ENCODE assay signal across 9 cellular contexts in the genomic region with DNA sequence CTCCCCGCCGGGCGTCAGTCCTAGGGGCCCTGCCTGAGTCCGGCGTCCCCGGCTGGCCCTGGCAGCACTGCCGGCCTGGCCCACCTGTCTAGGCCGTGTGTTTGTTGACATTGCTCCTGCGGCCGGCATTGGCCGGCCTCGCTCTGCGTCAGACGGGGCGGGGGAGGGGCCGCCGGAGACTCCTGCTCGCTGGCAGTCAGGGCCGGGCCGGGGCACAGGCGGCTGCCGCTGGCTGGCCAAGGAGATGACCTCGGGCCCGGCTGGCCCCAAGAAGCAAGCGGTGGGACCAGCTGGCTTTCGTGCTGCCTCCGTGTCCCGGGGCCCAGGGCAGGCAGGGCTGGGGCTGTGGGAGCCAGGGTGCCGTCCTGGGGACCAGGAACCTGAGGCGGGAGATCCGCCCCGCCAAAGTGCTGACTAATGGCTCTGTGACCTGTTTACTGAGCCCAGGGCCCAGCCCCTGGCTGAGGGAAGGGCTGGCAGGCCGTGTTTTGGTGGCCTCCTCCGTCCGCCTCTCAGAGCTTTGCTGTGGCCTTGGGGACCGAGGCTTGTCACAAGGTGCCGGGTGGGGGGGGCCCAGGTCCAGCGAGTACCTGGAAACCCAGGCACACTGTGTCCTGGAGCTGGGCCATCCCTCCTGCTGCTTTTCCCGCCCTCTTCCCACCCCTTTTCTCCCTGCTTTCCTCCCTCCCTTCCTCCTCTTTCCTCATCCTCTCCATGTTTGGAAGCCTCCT. TPM values are rescaled to one million over a fixed set of nuclear protein-coding genes. Genes with fewer than 3 reads are reported as not detected.
DNase-seq lines count a peak whose midpoint lies in the region; ATAC-seq, FAIRE-seq and TF ChIP-seq lines count a peak whose summit lies in the region.
"Had no signal": no experiment of that assay in that cellular context is flagged by ENCODE, and none has a peak within 500 bp of the region (broad histone marks: within the 10 kb centered on the region; RNA-seq: fewer than 3 reads in every experiment).

No MANE protein-coding gene starts in this region.

- H3K9me3 Mint-ChIP-seq in CD4-positive, CD25-positive, alpha-beta regulatory T cell: no peaks in the 10 kb centered on the region
- H3K9me3 Mint-ChIP-seq in nephron progenitor cell: no peaks in the 10 kb centered on the region

- peaks cover 0 to 31% (median 7%) of the 10 kb centered on the region in 4 donors for H3K4me1 Mint-ChIP-seq in CD4-positive, CD25-positive, alpha-beta regulatory T cell
- H3K4me1 Mint-ChIP-seq in nephron progenitor cell: peaks cover 29% of the 10 kb centered on the region

- no peaks in the 10 kb centered on the region for H3K36me3 ChIP-seq in CD4-positive, CD25-positive, alpha-beta regulatory T cell (ENCODE audit: control insufficient read depth, insufficient read depth, low read length)

- peak; percentile 45 to 46 for ATAC-seq in CD4-positive, CD25-positive, alpha-beta regulatory T cell (ENCODE audit: low read depth in 2 of 2)
- peak; percentile 63 for ATAC-seq in GM19455 (IDR thresholded peaks at IDR 0.05; ENCODE audit: unreplicated experiment)

- peak overlapping the region; percentile 60 for H3K27ac ChIP-seq in CD4-positive, CD25-positive, alpha-beta regulatory T cell (ENCODE audit: insufficient read depth, low read length, poor library complexity, severe bottlenecking)

- H3K27me3 ChIP-seq in CD4-positive, CD25-positive, alpha-beta regulatory T cell (ENCODE audit: control insufficient read depth, insufficient read depth, low read length): no peaks in the 10 kb centered on the region

- H3K27ac Mint-ChIP-seq in CD4-positive, CD25-positive, alpha-beta regulatory T cell: peak overlapping the region in 2 of 3 donors; percentile 62 to 81
- H3K27ac Mint-ChIP-seq in nephron progenitor cell: no peak overlapping the region

- no peaks in the 10 kb centered on the region for H3K9me3 ChIP-seq in CD4-positive, CD25-positive, alpha-beta regulatory T cell (ENCODE audit: control insufficient read depth in 2 of 2, low read length in 2 of 2)

- peak overlapping the region; percentile 88 to 94 (median 93) for H3K4me3 Mint-ChIP-seq in CD4-positive, CD25-positive, alpha-beta regulatory T cell
- H3K4me3 Mint-ChIP-seq in nephron progenitor cell: peak overlapping the region; percentile 88

- peak overlapping the region; percentile 26 for H3K4me3 ChIP-seq in CD4-positive, CD25-positive, alpha-beta regulatory T cell (ENCODE audit: low read depth, low read length)
- peak overlapping the region; percentile 73 for H3K4me3 ChIP-seq in fibroblast of villous mesenchyme (ENCODE audit: low read depth, low read length)

- H3K4me1 ChIP-seq in CD4-positive, CD25-positive, alpha-beta regulatory T cell (ENCODE audit: control insufficient read depth, insufficient read depth, low read length, poor library complexity, severe bottlenecking): peaks cover 18% of the 10 kb centered on the region

- DNase-seq in CD4-positive, CD25-positive, alpha-beta regulatory T cell: peak; percentile 57 to 82 (median 59)
- peak; percentile 89 for DNase-seq in HPDE6-E6E7 (ENCODE audit: extremely low spot score)
- DNase-seq in RCC 7860 (ENCODE audit: low spot score): peak; percentile 63
- peak; percentile 58 for DNase-seq in activated gamma-delta T cell (lab: John Stamatoyannopoulos, UW)
- DNase-seq in fibroblast of villous mesenchyme (ENCODE audit: low read depth): peak; percentile 93
- peak; percentile 87 for DNase-seq in nephron progenitor cell
- peak; percentile 68 for DNase-seq in stimulated activated naive CD4-positive, alpha-beta T cell treated with Interleukin-2 at 50 U/mL for 16 hours (lab: John Stamatoyannopoulos, UW)

- no peaks in the 10 kb centered on the region for H3K27me3 Mint-ChIP-seq in CD4-positive, CD25-positive, alpha-beta regulatory T cell
- peaks cover 2% of the 10 kb centered on the region for H3K27me3 Mint-ChIP-seq in nephron progenitor cell (ENCODE audit: low read depth, poor library complexity)

- peaks cover 3% of the 10 kb centered on the region for H3K36me3 Mint-ChIP-seq in CD4-positive, CD25-positive, alpha-beta regulatory T cell
- H3K36me3 Mint-ChIP-seq in nephron progenitor cell (ENCODE audit: low read depth): peaks cover 7% of the 10 kb centered on the region

- TF ChIP-seq CTCF in fibroblast of villous mesenchyme (IDR thresholded peaks at IDR 0.05; ENCODE audit: insufficient read depth, low read depth, low read length) (no peak), nephron progenitor cell (IDR thresholded peaks at IDR 0.05) (no peak)

- no peak for FAIRE-seq in RCC 7860 (lab: Jason Lieb, UNC)
- FAIRE-seq: TTC549 had no signal

RNA-seq across cellular contexts. Expression of gene ULK1, which starts 1.8 kb away (rescaled TPM):
- total RNA-seq in CD4-positive, CD25-positive, alpha-beta regulatory T cell: 90.0 TPM
- polyA plus RNA-seq in CD4-positive, CD25-positive, alpha-beta regulatory T cell: under 1 TPM; 0.20 to 0.48 (median 0.46) TPM
- 9.3 and 11.7 TPM in 2 replicates for total RNA-seq in fibroblast of villous mesenchyme

RNA-seq across cellular contexts. Expression of gene PUS1, which starts 32.8 kb away (rescaled TPM):
- 26.0 TPM for total RNA-seq in CD4-positive, CD25-positive, alpha-beta regulatory T cell
- polyA plus RNA-seq in CD4-positive, CD25-positive, alpha-beta regulatory T cell: 10 to 100 TPM; 14.0 to 18.6 (median 17.3) TPM
- 10.0 and 13.0 TPM in 2 replicates for total RNA-seq in fibroblast of villous mesenchyme

RNA-seq across cellular contexts. Expression of gene EP400, which starts 53.5 kb away (rescaled TPM):
- total RNA-seq in CD4-positive, CD25-positive, alpha-beta regulatory T cell: 77.9 TPM
- polyA plus RNA-seq in CD4-positive, CD25-positive, alpha-beta regulatory T cell: 1 to 10 TPM; 1.2 to 2.1 (median 1.6) TPM
- 13.0 and 13.2 TPM in 2 replicates for total RNA-seq in fibroblast of villous mesenchyme

Comparison
In these comparisons a context has a peak if more than half of its experiments do, and no peak if none do; other contexts are left out.
1. Peak in every context shown above with its lines: DNase-seq, ATAC-seq, H3K4me3 ChIP-seq and H3K27ac ChIP-seq.